In genomic region chr9:33868430-33869000, GRCh38 we compare ENCODE assay signal across 11 cellular contexts. TPM values are rescaled to one million over a fixed set of nuclear protein-coding genes. Genes with fewer than 3 reads are reported as not detected.
DNase-seq lines count a peak whose midpoint lies in the region; ATAC-seq and TF ChIP-seq lines count a peak whose summit lies in the region.
"Had no signal": no experiment of that assay in that cellular context is flagged by ENCODE, and none has a peak within 500 bp of the region (broad histone marks: within the 10 kb centered on the region; RNA-seq: fewer than 3 reads in every experiment).

No MANE protein-coding gene starts in this region.

- no peak overlapping the region for H3K4me3 ChIP-seq in HEK293 (ENCODE audit: low read depth, low read length)
- H3K4me3 ChIP-seq in right cardiac atrium (ENCODE audit: low read length) = no peak overlapping the region
- no peak overlapping the region for H3K4me3 ChIP-seq in smooth muscle cell

- POLR2A ChIA-PET in HEK293 (lab: Yijun Ruan, JAX) = interaction anchor here (0.8 kb wide), 1 partner anchor 10 kb away, joined by 3 read pairs; no protein-coding TSS in a partner anchor

- H3K27ac Mint-ChIP-seq in brain (peak overlapping the region in 4 of 5 experiments; percentile 5 to 52 (median 20)), natural killer cell (no peak overlapping the region)

- TF ChIP-seq CTCF in HEK293 (tag by site-specific recombination; IDR thresholded peaks at IDR 0.05) (no peak), brain (conservative IDR thresholded peaks at IDR 0.05) (no peak), smooth muscle cell (IDR thresholded peaks at IDR 0.05; ENCODE audit: borderline replicate concordance, insufficient read depth, poor library complexity, severe bottlenecking) (no peak), natural killer cell (IDR thresholded peaks at IDR 0.05) (no peak)

- H3K4me1 ChIP-seq in HEK293 (ENCODE audit: control insufficient read depth, insufficient read depth, low read length) (peaks cover 11% of the 10 kb centered on the region), right cardiac atrium (ENCODE audit: control insufficient read depth, insufficient read depth, low read length) (peaks cover 13% of the 10 kb centered on the region), smooth muscle cell (ENCODE audit: low read depth) (peaks cover 6% of the 10 kb centered on the region)

- 0 out of 2 replicates have a peak overlapping the region, but pooled peaks have one; percentile 24 for H3K27ac ChIP-seq in HEK293 (ENCODE audit: extremely low read depth, low read depth, low read length)
- H3K27ac ChIP-seq in right cardiac atrium (ENCODE audit: low read length) = peak overlapping the region; percentile 50
- H3K27ac ChIP-seq in smooth muscle cell (ENCODE audit: low read depth) = peak overlapping the region; percentile 7
- H3K27ac ChIP-seq: foreskin keratinocyte had no signal

- H3K9me3 Mint-ChIP-seq in brain = peaks cover 0 to 13% (median 3%) of the 10 kb centered on the region in 5 experiments
- no peaks in the 10 kb centered on the region for H3K9me3 Mint-ChIP-seq in natural killer cell

- H3K9me3 ChIP-seq in HEK293 (ENCODE audit: control insufficient read depth, insufficient read depth, low read depth, low read length) = no peaks in the 10 kb centered on the region
- H3K9me3 ChIP-seq in right cardiac atrium (ENCODE audit: control insufficient read depth, low read length) = no peaks in the 10 kb centered on the region
- H3K9me3 ChIP-seq in smooth muscle cell (replicated peaks; ENCODE audit: low read depth) = no peaks in the 10 kb centered on the region

- H3K36me3 Mint-ChIP-seq in brain (peaks cover 51% of the 10 kb centered on the region), natural killer cell (no peaks in the 10 kb centered on the region)

- H3K4me3 Mint-ChIP-seq in brain (no peak overlapping the region), natural killer cell (no peak overlapping the region)

- H3K9ac ChIP-seq in smooth muscle cell (ENCODE audit: low read depth) = no peak overlapping the region

- H4K20me1 ChIP-seq in smooth muscle cell (ENCODE audit: low read depth) = peaks cover 100% of the 10 kb centered on the region

- 34% methylated on average over 3 of the region's 3 CpGs for WGBS in right cardiac atrium
- WGBS in smooth muscle cell (ENCODE audit: low lambda C conversion rate) = 88% methylated on average over 3 of the region's 3 CpGs

- ATAC-seq in right cardiac atrium (peak; percentile 75 to 79), GM18502 (IDR thresholded peaks at IDR 0.05; ENCODE audit: poor library complexity, unreplicated experiment) (no peak), natural killer cell (no peak)
- ATAC-seq: foreskin keratinocyte had no signal

- DNase-seq in right cardiac atrium (peak in 1 of 3 donors; percentile 62), smooth muscle cell (lab: John Stamatoyannopoulos, UW; ENCODE audit: unreplicated experiment) (no peak), NCI-H187 treated with DMSO at 0.1 percent for 48 hours (lab: John Stamatoyannopoulos, UW) (no peak), natural killer cell (no peak)
- no peak for DNase-seq in activated CD4-positive, alpha-beta T cell treated with anti-CD3 and anti-CD28 coated beads, Interleukin-2, amount 50 U/mL, for 1 hour
- DNase-seq: activated gamma-delta T cell, foreskin keratinocyte, NCI-H69 had no signal

- intact Hi-C loops in right cardiac atrium (cut with DNase I) (no loop called here), natural killer cell (cut with micrococcal nuclease) (no loop called here)

- CTCF ChIA-PET in HEK293 (lab: Yijun Ruan, JAX) = interaction anchor here (0.6 to 1.1 kb wide), 3 partner anchors 10 to 163 kb away, joined by 3 to 6 read pairs (median 4); no protein-coding TSS in a partner anchor

- H3F3A ChIP-seq in smooth muscle cell (ENCODE audit: low read depth) = no peaks in the 10 kb centered on the region

- peaks cover 100% of the 10 kb centered on the region for H3K79me2 ChIP-seq in smooth muscle cell (ENCODE audit: low read depth)

- H3K36me3 ChIP-seq in HEK293 (ENCODE audit: control insufficient read depth in 2 of 2, insufficient read depth in 1 of 2, low read length in 2 of 2) = peaks cover 0 to 5% of the 10 kb centered on the region in 2 experiments; a peak in 2 of 3 replicates
- H3K36me3 ChIP-seq in smooth muscle cell (ENCODE audit: low read depth) = no peaks in the 10 kb centered on the region

- no peak overlapping the region for H2AFZ ChIP-seq in smooth muscle cell (ENCODE audit: low read depth)

- no peak overlapping the region for H3K4me2 ChIP-seq in smooth muscle cell

- no peaks in the 10 kb centered on the region for H3K27me3 ChIP-seq in right cardiac atrium (ENCODE audit: control insufficient read depth, insufficient read depth)
- H3K27me3 ChIP-seq in smooth muscle cell (ENCODE audit: low read depth) = no peaks in the 10 kb centered on the region
- H3K27me3 ChIP-seq: foreskin keratinocyte had no signal

- no peaks in the 10 kb centered on the region for H3K27me3 Mint-ChIP-seq in brain
- H3K27me3 Mint-ChIP-seq in natural killer cell (ENCODE audit: low read depth in 2 of 2) = no peaks in the 10 kb centered on the region

- H3K4me1 Mint-ChIP-seq in brain = peaks cover 34% of the 10 kb centered on the region
- H3K4me1 Mint-ChIP-seq in natural killer cell = peaks cover 30 to 41% of the 10 kb centered on the region in 2 donors

TF ChIP-seq in HEK293, 187 proteins besides CTCF, POLR2A, EP300 and RAD21:
- TF ChIP-seq ZNF214 (tag by site-specific recombination; IDR thresholded peaks at IDR 0.05; ENCODE audit: borderline replicate concordance) (no peak), ZNF501 (tag by site-specific recombination; IDR thresholded peaks at IDR 0.05) (no peak), ZFHX2 (tag by site-specific recombination; conservative IDR thresholded peaks at IDR 0.05) (no peak), ZBTB48 (tag by site-specific recombination; IDR thresholded peaks at IDR 0.05) (no peak), GLI4 (tag by site-specific recombination; IDR thresholded peaks at IDR 0.05) (no peak), ZNF658 (tag by site-specific recombination; IDR thresholded peaks at IDR 0.05) (no peak), REST (tag by site-specific recombination; IDR thresholded peaks at IDR 0.05) (no peak), ZNF621 (tag by site-specific recombination; IDR thresholded peaks at IDR 0.05) (no peak), ZBTB20 (tag by site-specific recombination; IDR thresholded peaks at IDR 0.05) (no peak), ZNF18 (tag by site-specific recombination; IDR thresholded peaks at IDR 0.05) (peak; percentile 97), ZBTB1 (tag by site-specific recombination; IDR thresholded peaks at IDR 0.05) (no peak), ZNF629 (tag by site-specific recombination; IDR thresholded peaks at IDR 0.05) (peak; percentile 20; the same call in 1 of the 2 replicates), ZNF211 (tag by site-specific recombination; IDR thresholded peaks at IDR 0.05; ENCODE audit: low read depth) (no peak), ZNF169 (tag by site-specific recombination; IDR thresholded peaks at IDR 0.05) (no peak)

RNA-seq across cellular contexts. Expression of gene UBE2R2, which starts 51.6 kb away (rescaled TPM):
- polyA plus RNA-seq in brain (ENCODE audit: insufficient read depth, low read depth, low replicate concordance) (104 TPM), right cardiac atrium (23.9 TPM), smooth muscle cell (43.2 and 44.2 TPM in 2 replicates)
- total RNA-seq in right cardiac atrium (10 to 100 TPM; 34.9 to 43.8 (median 38.6) TPM), smooth muscle cell (39.1 and 43.5 TPM in 2 replicates), natural killer cell (10 to 100 TPM; 31.2 to 36.0 (median 31.9) TPM)

Comparison
In these comparisons a context has a peak if more than half of its experiments do, and no peak if none do; other contexts are left out.
1. H3K27ac Mint-ChIP-seq: peak in brain (4 of 5); none in natural killer cell (0 of 2).
2. ATAC-seq: peak in right cardiac atrium (2 of 2); none in GM18502 (single experiment) and natural killer cell (0 of 3).
3. Peak in every context shown above with its lines, with median percentiles within 50 percentile points of each other: H3K27ac ChIP-seq.